8 cellular contexts compared by ENCODE assay signal in the genomic region with DNA sequence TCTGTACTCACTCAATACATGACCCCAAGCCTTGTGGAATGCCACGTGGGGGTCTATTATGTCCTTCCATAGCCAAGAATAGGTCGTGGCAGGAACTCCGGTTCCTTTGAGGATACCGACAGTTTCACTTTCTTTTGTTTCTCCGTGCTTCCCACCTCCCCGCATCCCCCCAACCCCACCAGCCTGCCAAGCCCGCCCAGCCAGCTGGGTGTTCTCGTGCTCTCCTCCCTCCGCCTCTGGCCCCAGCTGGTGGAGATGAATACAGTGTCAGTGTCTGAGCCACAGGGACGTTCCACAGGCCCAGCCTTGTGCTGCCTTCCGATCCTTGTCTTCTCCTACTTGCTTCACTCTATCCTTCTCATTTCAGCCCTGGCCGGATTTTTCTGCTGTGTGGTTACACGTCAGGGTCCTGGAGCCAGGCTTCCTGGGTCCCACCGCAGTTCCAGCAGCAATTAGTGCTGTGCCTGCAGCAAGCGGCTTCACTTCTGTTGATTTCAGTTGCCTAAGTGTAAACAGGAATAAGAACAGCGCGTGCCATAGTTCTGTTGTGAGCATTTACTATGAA. TPM values are rescaled to one million over a fixed set of nuclear protein-coding genes. Genes with fewer than 3 reads are reported as not detected.
DNase-seq lines count a peak whose midpoint lies in the region; ATAC-seq and TF ChIP-seq lines count a peak whose summit lies in the region.

No MANE protein-coding gene starts in this region.

- H4K20me1 ChIP-seq in MM.1S (ENCODE audit: insufficient read depth, low read length), result no peaks in the 10 kb centered on the region

- peak overlapping the region; percentile 46 for H3K14ac ChIP-seq in trophoblast cell (ENCODE audit: low read length)

- H3K4me2 ChIP-seq in trophoblast cell (ENCODE audit: low read length) (peak overlapping the region; percentile 14), MM.1S (ENCODE audit: low read depth, low read length) (no peak overlapping the region)

- intact Hi-C loops in left ventricle myocardium superior (cut with micrococcal nuclease), result no loop called here

- DNase-seq in Ammon's horn (ENCODE audit: low spot score) (peak; percentile 95), Kasumi-1 (lab: John Stamatoyannopoulos, UW) (peak; percentile 69 to 79), amniotic epithelial cell (ENCODE audit: low read depth) (peak; percentile 74), left ventricle myocardium superior (peak; percentile 85), trophoblast cell (no peak), MM.1S (no peak), NCI-H187 treated with DMSO at 0.1 percent for 48 hours (lab: John Stamatoyannopoulos, UW) (no peak), ACHN (no peak)

- H3K27me3 ChIP-seq in trophoblast cell (ENCODE audit: insufficient read depth, low read length) (no peaks in the 10 kb centered on the region), MM.1S (replicated peaks; ENCODE audit: insufficient read depth, low read length) (no peaks in the 10 kb centered on the region)

- H4K12ac ChIP-seq in trophoblast cell (ENCODE audit: low read depth, low read length), result no peak overlapping the region

- TF ChIP-seq CTCF in MM.1S (IDR thresholded peaks at IDR 0.05; ENCODE audit: low read length), result no peak

- H3K4ac ChIP-seq in trophoblast cell (ENCODE audit: low read depth, low read length), result no peak overlapping the region

- H3K79me2 ChIP-seq in trophoblast cell (ENCODE audit: control insufficient read depth, insufficient read depth, low read length, poor library complexity) (peaks cover 5% of the 10 kb centered on the region), MM.1S (ENCODE audit: low read length) (no peaks in the 10 kb centered on the region)

- in situ Hi-C loops in ACHN (cut with HindIII; ENCODE audit: low pct_ligation_motif_present, low pct_unique_long_range_greater_than_20kb, low sequenced_read_pairs), result no loop called here

- H3K4me1 ChIP-seq in trophoblast cell (ENCODE audit: control insufficient read depth in 1 of 2, insufficient read depth in 2 of 2, low read length in 2 of 2) (peaks cover 16 to 24% of the 10 kb centered on the region in 2 experiments), MM.1S (ENCODE audit: low read length) (peaks cover 20% of the 10 kb centered on the region)

- H2AFZ ChIP-seq in trophoblast cell (ENCODE audit: insufficient read depth, low read length, poor library complexity) (peak overlapping the region; percentile 84), MM.1S (ENCODE audit: low read length) (no peak overlapping the region)

- no CpG with 5 or more reads among the region's 17 CpGs for WGBS in trophoblast cell (ENCODE audit: extremely low coverage, insufficient coverage, insufficient read length)

- H3K36me3 ChIP-seq in trophoblast cell (ENCODE audit: control insufficient read depth in 1 of 2, insufficient read depth in 2 of 2, low read length in 2 of 2) (no peaks in the 10 kb centered on the region), MM.1S (replicated peaks; ENCODE audit: insufficient read depth, low read length) (no peaks in the 10 kb centered on the region)

- peaks cover 15% of the 10 kb centered on the region; the same call in 1 of the 2 replicates for H3F3A ChIP-seq in MM.1S (ENCODE audit: insufficient read depth, low read length)

- H3K18ac ChIP-seq in trophoblast cell (ENCODE audit: low read length), result no peak overlapping the region

- peak overlapping the region; percentile 63 for H4K91ac ChIP-seq in trophoblast cell (ENCODE audit: low read depth, low read length)

- H2BK120ac ChIP-seq in trophoblast cell (ENCODE audit: insufficient read depth, low read length, poor library complexity), result peak overlapping the region; percentile 59

- H3K79me1 ChIP-seq in trophoblast cell (ENCODE audit: low read length), result peaks cover 9% of the 10 kb centered on the region

- H3K4me3 ChIP-seq in trophoblast cell (ENCODE audit: low read depth, low read length), result no peak overlapping the region
- H3K4me3 ChIP-seq in MM.1S (ENCODE audit: low read length), result no peak overlapping the region

- no peak overlapping the region for H2BK12ac ChIP-seq in trophoblast cell (ENCODE audit: low read length)

- H3K9ac ChIP-seq in trophoblast cell (ENCODE audit: low read length), result no peak overlapping the region
- no peak overlapping the region for H3K9ac ChIP-seq in MM.1S (ENCODE audit: low read length)

- H3K9me3 ChIP-seq in trophoblast cell (ENCODE audit: insufficient read depth, low read depth, low read length) (peaks cover 3% of the 10 kb centered on the region), MM.1S (replicated peaks; ENCODE audit: insufficient read depth, low read length) (no peaks in the 10 kb centered on the region)

- peak overlapping the region; percentile 43 for H2BK5ac ChIP-seq in trophoblast cell (ENCODE audit: low read depth, low read length, poor library complexity)

- peak; percentile 70 for ATAC-seq in left ventricle myocardium superior

- H3K27ac ChIP-seq in trophoblast cell (ENCODE audit: low read depth, low read length) (peak overlapping the region; percentile 53), MM.1S (ENCODE audit: low read length) (no peak overlapping the region)

- no peak overlapping the region for H3K23ac ChIP-seq in trophoblast cell (ENCODE audit: low read length)

- H4K8ac ChIP-seq in trophoblast cell (ENCODE audit: low read depth, low read length), result peak overlapping the region; percentile 54

- no peaks in the 10 kb centered on the region for H3K9me2 ChIP-seq in MM.1S (replicated peaks; ENCODE audit: insufficient read depth, low read length)

- H2AK5ac ChIP-seq in trophoblast cell (ENCODE audit: low read length), result no peak overlapping the region

RNA-seq across cellular contexts. Expression of a gene that starts 4.1 kb away (rescaled TPM):
- 13.4 TPM for total RNA-seq in left ventricle myocardium superior
- polyA plus RNA-seq in trophoblast cell (2013), result 22.0 and 22.9 TPM in 2 replicates

RNA-seq across cellular contexts. Expression of a gene that starts 30.2 kb away (rescaled TPM):
- total RNA-seq in left ventricle myocardium superior, result 2.1 TPM
- 0.10 TPM in 1 of 2 replicates, not detected in the other for polyA plus RNA-seq in trophoblast cell (2013)

RNA-seq across cellular contexts. Expression of a gene that starts 40.3 kb away (rescaled TPM):
- total RNA-seq in left ventricle myocardium superior, result 0.05 TPM
- polyA plus RNA-seq in trophoblast cell (2013), result 0.85 and 0.89 TPM in 2 replicates

RNA-seq across cellular contexts. Expression of a gene that starts 50.9 kb away (rescaled TPM):
- total RNA-seq in left ventricle myocardium superior, result 21.8 TPM
- polyA plus RNA-seq in trophoblast cell (2013), result 33.2 and 36.9 TPM in 2 replicates

Comparison
In these comparisons a context has a peak if more than half of its experiments do, and no peak if none do; other contexts are left out.
1. DNase-seq: peak in Ammon's horn (single experiment), Kasumi-1 (2 of 2), amniotic epithelial cell (single experiment) and left ventricle myocardium superior (single experiment); none in trophoblast cell (0 of 2), MM.1S (single experiment), NCI-H187 treated with DMSO at 0.1 percent for 48 hours (single experiment) and ACHN (single experiment).